In genomic region chr3:133424937-133425869, GRCh38 we compare ENCODE assay signal across 21 cellular contexts. TPM values are rescaled to one million over a fixed set of nuclear protein-coding genes. Genes with fewer than 3 reads are reported as not detected.
DNase-seq lines count a peak whose midpoint lies in the region; ATAC-seq and TF ChIP-seq lines count a peak whose summit lies in the region.
"Had no signal": no experiment of that assay in that cellular context is flagged by ENCODE, and none has a peak within 500 bp of the region (broad histone marks: within the 10 kb centered on the region; RNA-seq: fewer than 3 reads in every experiment).

No MANE protein-coding gene starts in this region.

- H3K9ac ChIP-seq in liver (ENCODE audit: low read depth in 1 of 2, low read length in 2 of 2) = no peak overlapping the region

- H3K9me3 ChIP-seq in liver (ENCODE audit: control insufficient read depth in 4 of 4, low read length in 3 of 4) (no peaks in the 10 kb centered on the region), ovary (no peaks in the 10 kb centered on the region)
- H3K9me3 ChIP-seq: esophagus squamous epithelium, pancreas, Peyer's patch had no signal

- H3K4me3 ChIP-seq in liver (ENCODE audit: low read depth in 1 of 3, low read length in 3 of 3) (no peak overlapping the region), ovary (no peak overlapping the region)
- H3K4me3 ChIP-seq: dorsolateral prefrontal cortex, esophagus squamous epithelium, pancreas, Peyer's patch, skin epidermis had no signal

- H3K27ac ChIP-seq in liver (ENCODE audit: low read depth in 1 of 2, low read length in 2 of 2) (no peak overlapping the region), ovary (no peak overlapping the region)
- H3K27ac ChIP-seq: dorsolateral prefrontal cortex, esophagus squamous epithelium, pancreas, Peyer's patch, skin epidermis had no signal

- peak; percentile 45 for ATAC-seq in GM18502 (IDR thresholded peaks at IDR 0.05; ENCODE audit: poor library complexity, unreplicated experiment)
- peak; percentile 54 for ATAC-seq in GM19452 (IDR thresholded peaks at IDR 0.05; ENCODE audit: unreplicated experiment)
- ATAC-seq in HG03442 (IDR thresholded peaks at IDR 0.05; ENCODE audit: unreplicated experiment) = peak; percentile 67
- ATAC-seq: activated CD8-positive, alpha-beta memory T cell treated with anti-CD3 and anti-CD28 coated beads, Interleukin-2, amount 10 ng/mL, durations not matched to agents 7 days and 5 days; pancreas had no signal

- TF ChIP-seq EP300 in ovary (IDR thresholded peaks at IDR 0.05) = no peak

- TF ChIP-seq POLR2A in ovary (IDR thresholded peaks at IDR 0.05) = no peak

- H3K27me3 ChIP-seq in liver (ENCODE audit: control insufficient read depth in 4 of 4, insufficient read depth in 4 of 4, low read length in 3 of 4) (no peaks in the 10 kb centered on the region), ovary (no peaks in the 10 kb centered on the region)
- H3K27me3 ChIP-seq: dorsolateral prefrontal cortex, pancreas, Peyer's patch had no signal

- TF ChIP-seq CTCF in liver (IDR thresholded peaks at IDR 0.05; ENCODE audit: low read depth, low read length, missing input control) (no peak), ovary (IDR thresholded peaks at IDR 0.05) (no peak)

- H3K4me1 ChIP-seq in liver (ENCODE audit: control insufficient read depth in 4 of 4, insufficient read depth in 4 of 4, low read length in 3 of 4) = peaks cover 0 to 22% (median 13%) of the 10 kb centered on the region in 4 donors
- no peaks in the 10 kb centered on the region for H3K4me1 ChIP-seq in ovary (ENCODE audit: insufficient read depth)
- H3K4me1 ChIP-seq: pancreas had no signal

- TF ChIP-seq RAD21 in liver (IDR thresholded peaks at IDR 0.05) = no peak

- WGBS in liver = 59% methylated on average over 9 of the region's 9 CpGs
- 76 to 83% (median 78%) methylated on average over 9 of the region's 9 CpGs for WGBS in ovary, 3 donors

- intact Hi-C loops in ovary (cut with DNase I) = loop anchor here in 2 of 4 donors (5.0 to 10.0 kb wide), 2 partner anchors 690 to 698 kb away; no protein-coding TSS in a partner anchor

- DNase-seq in DMS153 (lab: John Stamatoyannopoulos, UW) (no peak), SW480 (ENCODE audit: low spot score) (no peak), ovary (no peak)
- DNase-seq in activated effector memory CD4-positive, alpha-beta T cell treated with anti-CD3 and anti-CD28 coated beads, Interleukin-2, amount 50 U/mL, for 16 hours = no peak
- DNase-seq: activated CD4-positive, CD25-positive, alpha-beta regulatory T cell; activated CD8-positive, alpha-beta memory T cell treated with anti-CD3 and anti-CD28 coated beads, Interleukin-2, amount 10 ng/mL, durations not matched to agents 7 days and 5 days; activated naive CD4-positive, alpha-beta T cell treated with anti-CD3 and anti-CD28 coated beads, Interleukin-2, amount 10 ng/mL, durations not matched to agents 7 days and 5 days; dorsolateral prefrontal cortex; esophagus squamous epithelium; hippocampal formation; MV-4-11; NCI-H2081 treated with DMSO at 0.1 percent for 48 hours; NCI-H524 treated with DMSO at 0.1 percent for 48 hours; pancreas; Peyer's patch; stimulated activated naive CD4-positive, alpha-beta T cell treated with Interleukin-2 at 50 U/mL for 16 hours had no signal

- H3K36me3 ChIP-seq in liver (ENCODE audit: control insufficient read depth in 4 of 4, insufficient read depth in 3 of 4, low read depth in 1 of 4, low read length in 3 of 4) (no peaks in the 10 kb centered on the region), ovary (no peaks in the 10 kb centered on the region)
- H3K36me3 ChIP-seq: esophagus squamous epithelium, pancreas, Peyer's patch had no signal

TF ChIP-seq in liver, 16 proteins besides CTCF, POLR2A, EP300 and RAD21:
- peak; percentile 24 for TF ChIP-seq FOXA2 (IDR thresholded peaks at IDR 0.05)
- TF ChIP-seq ATF3 (IDR thresholded peaks at IDR 0.05) = no peak
- peak in 1 of 2 donors; percentile 63 for TF ChIP-seq RXRA (IDR thresholded peaks at IDR 0.05)
- TF ChIP-seq HNF4A (conservative IDR thresholded peaks at IDR 0.05) = peak; percentile 56 to 75

RNA-seq across cellular contexts. Expression of gene BFSP2, which starts 25.3 kb away (rescaled TPM):
- total RNA-seq in liver (not detected), ovary (not detected)
- polyA plus RNA-seq in liver (under 1 TPM in 1 of 2 donors, not detected in 1; 0.42 TPM), ovary (not detected)
- total RNA-seq: esophagus squamous epithelium, pancreas, Peyer's patch had no signal
- polyA plus RNA-seq: pancreas had no signal
